Comparison of ENCODE assay signal across 20 cellular contexts in the genomic region with DNA sequence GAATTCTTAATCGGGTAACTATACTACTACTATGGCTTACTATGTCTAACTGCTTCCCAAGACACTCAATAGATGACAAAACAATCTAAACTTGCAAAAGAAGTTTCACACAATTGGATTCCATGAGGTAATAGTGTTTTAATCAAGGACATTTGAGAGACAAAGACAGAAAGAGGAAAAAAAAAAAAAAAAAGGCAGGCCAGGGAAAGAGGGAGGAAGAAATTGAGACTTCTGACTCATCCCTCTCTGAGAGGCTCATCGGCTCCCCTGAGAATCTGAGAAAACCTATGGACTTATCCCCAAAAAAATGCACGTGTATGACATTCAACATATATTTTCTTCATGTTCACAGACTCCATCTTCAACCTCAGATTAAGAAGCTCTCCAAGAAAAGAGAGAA.
A peak's percentile ranks its signal among the peaks of the same experiment; 100 is the strongest.
DNase-seq lines count a peak whose midpoint lies in the region; ATAC-seq lines count a peak whose summit lies in the region.
"Had no signal": no experiment of that assay in that cellular context is flagged by ENCODE, and none has a peak within 500 bp of the region (broad histone marks: within the 10 kb centered on the region; RNA-seq: fewer than 3 reads in every experiment).

No MANE protein-coding gene starts in this region.

- ATAC-seq in central memory CD8-positive, alpha-beta T cell (replicated peaks; ENCODE audit: extremely low read depth, poor library complexity, severe bottlenecking), result no peak
- ATAC-seq in memory B cell (ENCODE audit: low read depth) (no peak), GM21723 (IDR thresholded peaks at IDR 0.05; ENCODE audit: unreplicated experiment) (no peak), T-cell (replicated peaks in 1 of 4) (no peak)
- ATAC-seq: activated CD8-positive, alpha-beta T cell treated with anti-CD3 and anti-CD28 coated beads, Interleukin-2, amount 10 ng/mL, durations not matched to agents 7 days and 5 days; body of pancreas had no signal

- H3K36me3 Mint-ChIP-seq in central memory CD8-positive, alpha-beta T cell (ENCODE audit: insufficient read depth), result peaks cover 5% of the 10 kb centered on the region
- H3K36me3 Mint-ChIP-seq in memory B cell (peaks cover 28% of the 10 kb centered on the region), T-cell (peaks cover 30% of the 10 kb centered on the region)

- no peak overlapping the region for H3K4me3 Mint-ChIP-seq in central memory CD8-positive, alpha-beta T cell
- no peak overlapping the region for H3K4me3 Mint-ChIP-seq in memory B cell
- no peak overlapping the region for H3K4me3 Mint-ChIP-seq in T-cell
- H3K4me3 Mint-ChIP-seq: activated CD8-positive, alpha-beta T cell treated with anti-CD3 and anti-CD28 coated beads, Interleukin-2, amount 10 ng/mL, durations not matched to agents 7 days and 5 days; activated naive CD4-positive, alpha-beta T cell treated with anti-CD3 and anti-CD28 coated beads for 36 hours; activated T-cell treated with anti-CD3 and anti-CD28 coated beads, Interleukin-2, amount 50 U/mL, for 24 hours; CD4-positive, alpha-beta memory T cell; dendritic cell treated with granulocyte-macrophage colony-stimulating factor and Interleukin-4, amounts not matched to agents 40 ng/mL and 50 ng/mL, for 4 days; H9; naive B cell had no signal

- CTCF ChIA-PET in T-cell (lab: Charles Lee), result interaction anchor here in 1 of 2 donors (0.6 kb wide), 1 partner anchor 563 kb away, joined by 6 read pairs; no protein-coding TSS in a partner anchor

- DNase-seq in EH (ENCODE audit: low read depth), result peak; percentile 28
- DNase-seq in M059J (ENCODE audit: low read depth), result peak; percentile 7
- DNase-seq in central memory CD8-positive, alpha-beta T cell (ENCODE audit: low spot score in 2 of 2), result no peak
- no peak for DNase-seq in memory B cell (ENCODE audit: low spot score in 2 of 2)
- no peak for DNase-seq in cerebellar cortex (ENCODE audit: low spot score)
- DNase-seq in T-cell, result no peak
- no peak for DNase-seq in activated CD8-positive, alpha-beta memory T cell treated with anti-CD3 and anti-CD28 coated beads, Interleukin-2, amount 50 U/mL, for 4 hours
- DNase-seq: activated CD8-positive, alpha-beta T cell treated with anti-CD3 and anti-CD28 coated beads, Interleukin-2, amount 10 ng/mL, durations not matched to agents 7 days and 5 days; activated naive CD4-positive, alpha-beta T cell treated with anti-CD3 and anti-CD28 coated beads for 36 hours; activated T-cell treated with anti-CD3 and anti-CD28 coated beads, Interleukin-2, amount 50 U/mL, for 24 hours; body of pancreas; CD4-positive, alpha-beta memory T cell; H9; Kasumi-1; naive B cell; NCI-H1105 treated with DMSO at 0.1 percent for 48 hours; NCI-H2081 treated with DMSO at 0.1 percent for 48 hours; T1000 had no signal

- H3K4me1 Mint-ChIP-seq in central memory CD8-positive, alpha-beta T cell, result peaks cover 35% of the 10 kb centered on the region
- H3K4me1 Mint-ChIP-seq in memory B cell, result peaks cover 27% of the 10 kb centered on the region
- peaks cover 33 to 39% (median 33%) of the 10 kb centered on the region in 3 donors for H3K4me1 Mint-ChIP-seq in T-cell

- H3K9me3 Mint-ChIP-seq in central memory CD8-positive, alpha-beta T cell, result no peaks in the 10 kb centered on the region
- peaks cover 5% of the 10 kb centered on the region for H3K9me3 Mint-ChIP-seq in memory B cell
- H3K9me3 Mint-ChIP-seq in T-cell, result no peaks in the 10 kb centered on the region
- H3K9me3 Mint-ChIP-seq: activated naive CD4-positive, alpha-beta T cell treated with anti-CD3 and anti-CD28 coated beads for 36 hours; activated T-cell treated with anti-CD3 and anti-CD28 coated beads, Interleukin-2, amount 50 U/mL, for 24 hours; CD4-positive, alpha-beta memory T cell; dendritic cell treated with granulocyte-macrophage colony-stimulating factor and Interleukin-4, amounts not matched to agents 40 ng/mL and 50 ng/mL, for 4 days; H9 had no signal

- H3K27ac Mint-ChIP-seq in central memory CD8-positive, alpha-beta T cell (ENCODE audit: low read depth), result peak overlapping the region; percentile 26
- H3K27ac Mint-ChIP-seq in memory B cell (peak overlapping the region; percentile 36), T-cell (no peak overlapping the region)
- H3K27ac Mint-ChIP-seq: activated CD8-positive, alpha-beta T cell treated with anti-CD3 and anti-CD28 coated beads, Interleukin-2, amount 10 ng/mL, durations not matched to agents 7 days and 5 days; activated naive CD4-positive, alpha-beta T cell treated with anti-CD3 and anti-CD28 coated beads for 36 hours; activated T-cell treated with anti-CD3 and anti-CD28 coated beads, Interleukin-2, amount 50 U/mL, for 24 hours; dendritic cell treated with granulocyte-macrophage colony-stimulating factor and Interleukin-4, amounts not matched to agents 40 ng/mL and 50 ng/mL, for 4 days; H9 had no signal

- H3K27me3 Mint-ChIP-seq in central memory CD8-positive, alpha-beta T cell, result no peaks in the 10 kb centered on the region
- H3K27me3 Mint-ChIP-seq in memory B cell (no peaks in the 10 kb centered on the region), T-cell (no peaks in the 10 kb centered on the region)
- H3K27me3 Mint-ChIP-seq: activated T-cell treated with anti-CD3 and anti-CD28 coated beads, Interleukin-2, amount 50 U/mL, for 24 hours; CD4-positive, alpha-beta memory T cell; dendritic cell treated with granulocyte-macrophage colony-stimulating factor and Interleukin-4, amounts not matched to agents 40 ng/mL and 50 ng/mL, for 4 days; naive B cell had no signal

- POLR2A ChIA-PET in T-cell (lab: Charles Lee), result interaction anchor here (0.7 kb wide), 2 partner anchors 17 to 75 kb away, joined by 3 read pairs; no protein-coding TSS in a partner anchor

Comparison
In these comparisons a context has a peak if more than half of its experiments do, and no peak if none do; other contexts are left out.
1. DNase-seq: peak in EH (single experiment) and M059J (single experiment); none in central memory CD8-positive, alpha-beta T cell (0 of 2), memory B cell (0 of 2), cerebellar cortex (single experiment), T-cell (0 of 34) and activated CD8-positive, alpha-beta memory T cell treated with anti-CD3 and anti-CD28 coated beads, Interleukin-2, amount 50 U/mL, for 4 hours (single experiment).
2. H3K27ac Mint-ChIP-seq: peak in central memory CD8-positive, alpha-beta T cell (single experiment) and memory B cell (single experiment); none in T-cell (0 of 2).